1 cellular context compared by ENCODE assay signal in genomic region chr2:210167227-210167626, GRCh38.
TF ChIP-seq lines count a peak whose summit lies in the region.

No MANE protein-coding gene starts in this region.

TF ChIP-seq in endothelial cell of umbilical vein, 7 proteins besides CTCF, POLR2A, EP300 and RAD21 (continued from another document):
- TF ChIP-seq FOS (IDR thresholded peaks at IDR 0.05; ENCODE audit: borderline replicate concordance, insufficient read depth, low read length): peak; percentile 30
